Comparison of ENCODE assay signal across 22 cellular contexts in genomic region chr22:41296826-41297667, GRCh38. TPM values are rescaled to one million over a fixed set of nuclear protein-coding genes. Genes with fewer than 3 reads are reported as not detected.
"Had no signal": no experiment of that assay in that cellular context is flagged by ENCODE, and none has a peak within 500 bp of the region (broad histone marks: within the 10 kb centered on the region; RNA-seq: fewer than 3 reads in every experiment).

No MANE protein-coding gene starts in this region.

- H3K27me3 ChIP-seq: MG63 had no signal

- H3K4me2 ChIP-seq: SK-N-SH had no signal

- H3K4me3 ChIP-seq: MG63 had no signal

- H3K27ac ChIP-seq: RWPE1 had no signal

- DNase-seq: Karpas-422, KG1, MG63, NCI-H1092, NCI-H1105 treated with DMSO at 0.1 percent for 48 hours, NCI-H1417 treated with DMSO at 0.1 percent for 48 hours, NCI-H146, NCI-H1694 treated with DMSO at 0.1 percent for 48 hours, NCI-H1930, NCI-H2081, NCI-H2107, NCI-H2227 treated with DMSO at 0.1 percent for 48 hours, NCI-H446, NCI-H510A, NCI-H524 treated with DMSO at 0.1 percent for 48 hours, NCI-H69, NCI-H774, SHP77, SK-N-SH, SW 1271 had no signal

- H3K9me3 ChIP-seq: MG63, SK-N-SH had no signal

- H3K9ac ChIP-seq: SK-N-SH had no signal

RNA-seq across cellular contexts. Expression of gene CHADL, which starts 56.3 kb away (rescaled TPM):
- total RNA-seq: HT1080 had no signal
